1 cellular context compared by ENCODE assay signal in the genomic region with DNA sequence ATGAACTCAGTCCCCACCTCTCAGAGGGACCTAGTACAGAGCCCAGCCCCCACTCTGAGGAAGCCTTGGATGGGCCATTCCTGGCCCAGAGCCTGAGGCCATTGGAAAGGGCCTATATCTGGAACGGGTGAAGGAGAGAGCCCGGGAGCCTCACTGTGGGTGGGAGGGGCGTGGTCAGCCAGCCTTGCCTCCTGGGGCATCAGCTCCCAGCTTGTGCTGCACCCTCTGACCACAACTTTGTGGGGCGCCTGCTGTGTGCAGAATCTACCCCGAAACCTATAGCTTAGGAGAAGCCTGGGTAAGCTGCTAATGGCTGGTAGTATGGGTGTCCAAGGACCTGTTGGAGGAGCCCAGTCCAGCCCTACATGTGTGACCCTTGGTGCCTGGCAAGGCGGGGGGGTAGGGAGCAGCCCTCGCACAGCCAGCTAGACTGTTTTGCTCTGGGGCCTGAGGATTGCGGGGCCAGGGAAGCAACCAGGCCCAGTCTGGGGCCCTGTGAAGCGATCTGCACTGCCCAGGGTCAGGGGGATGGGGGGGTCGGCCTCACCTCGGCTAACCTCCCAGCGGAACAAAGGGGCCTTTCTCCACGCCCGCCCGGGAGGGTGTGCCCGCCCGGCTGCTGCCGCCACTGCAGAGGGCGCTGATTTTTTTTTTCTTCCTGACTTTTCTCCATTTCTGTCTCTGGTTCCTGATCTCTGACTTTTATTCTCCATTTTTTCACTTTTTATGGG.
TF ChIP-seq lines count a peak whose summit lies in the region.

No MANE protein-coding gene starts in this region.

TF ChIP-seq in GM23338, 12 proteins besides CTCF, POLR2A, EP300 and RAD21 (continued from another document):
- TF ChIP-seq REST (IDR thresholded peaks at IDR 0.05; ENCODE audit: unreplicated experiment) (no peak), CREB1 (CRISPR knock-in tag; IDR thresholded peaks at IDR 0.05; ENCODE audit: low read depth) (no peak), EZH2 (IDR thresholded peaks at IDR 0.05; ENCODE audit: low read depth, unreplicated experiment) (no peak), NANOG (IDR thresholded peaks at IDR 0.05; ENCODE audit: borderline replicate concordance) (no peak), EZH2phosphoT487 (IDR thresholded peaks at IDR 0.05; ENCODE audit: unreplicated experiment) (no peak), ETS1 (IDR thresholded peaks at IDR 0.05) (no peak)
TF ChIP-seq in GM23338: peak in this region for 0.
